ENCODE assay signal across 9 cellular contexts in genomic region chr9:114958021-114958846, GRCh38. TPM values are rescaled to one million over a fixed set of nuclear protein-coding genes. Genes with fewer than 3 reads are reported as not detected.
DNase-seq lines count a peak whose midpoint lies in the region; ATAC-seq and TF ChIP-seq lines count a peak whose summit lies in the region.
"Had no signal": no experiment of that assay in that cellular context is flagged by ENCODE, and none has a peak within 500 bp of the region (broad histone marks: within the 10 kb centered on the region; RNA-seq: fewer than 3 reads in every experiment).

No MANE protein-coding gene starts in this region.

- CTCF ChIA-PET in PC-9 (lab: Charles Lee) = no interaction called here
- CTCF ChIA-PET in OCI-LY7 (lab: Charles Lee; ENCODE audit: unreplicated experiment) = no interaction called here

- H3K4me3 ChIP-seq in ACC112 (ENCODE audit: low read depth, low read length) (peak overlapping the region; percentile 15), PC-9 (no peak overlapping the region), adrenal gland (no peak overlapping the region), Karpas-422 (ENCODE audit: low read length) (no peak overlapping the region), OCI-LY7 (ENCODE audit: low read depth, low read length, poor library complexity, severe bottlenecking) (no peak overlapping the region)

- 51 to 56% (median 55%) methylated on average over 12 of the region's 12 CpGs for WGBS in adrenal gland, 4 donors

- TF ChIP-seq POLR2A in adrenal gland (IDR thresholded peaks at IDR 0.05) = no peak

- H3K4me2 ChIP-seq in PC-9 = 0 out of 2 replicates have a peak overlapping the region, but pooled peaks have one; percentile 20
- H3K4me2 ChIP-seq in Karpas-422 (ENCODE audit: low read depth, low read length, poor library complexity, severe bottlenecking) = no peak overlapping the region
- H3K4me2 ChIP-seq in OCI-LY7 (ENCODE audit: low read length) = no peak overlapping the region

- no TSS peak for BruUV-seq in PC-9 (replicated peaks; lab: Mats Ljungman, UMichigan)
- no TSS peak for BruUV-seq in OCI-LY7 (replicated peaks; lab: Mats Ljungman, UMichigan)

- H3K27me3 ChIP-seq in ACC112 (ENCODE audit: insufficient read depth, low read length) (no peaks in the 10 kb centered on the region), PC-9 (ENCODE audit: insufficient read depth, low read depth) (peaks cover 7% of the 10 kb centered on the region; the same call in 1 of the 2 replicates), adrenal gland (no peaks in the 10 kb centered on the region), Karpas-422 (ENCODE audit: low read length) (peaks cover 9% of the 10 kb centered on the region; the same call in 1 of the 2 replicates)

- intact Hi-C loops in PC-9 (cut with micrococcal nuclease; ENCODE audit: unreplicated experiment) (no loop called here), adrenal gland (cut with DNase I) (no loop called here), posterior cingulate gyrus (cut with DNase I) (no loop called here), OCI-LY7 (cut with micrococcal nuclease; ENCODE audit: unreplicated experiment) (no loop called here)

- TF ChIP-seq CTCF in PC-9 (conservative IDR thresholded peaks at IDR 0.05) (no peak), adrenal gland (IDR thresholded peaks at IDR 0.05) (no peak), OCI-LY7 (conservative IDR thresholded peaks at IDR 0.05; ENCODE audit: low read length) (no peak)

- H3K9me2 ChIP-seq in PC-9 (ENCODE audit: insufficient read depth) (no peaks in the 10 kb centered on the region), Karpas-422 (replicated peaks; ENCODE audit: insufficient read depth, low read length) (no peaks in the 10 kb centered on the region), OCI-LY7 (ENCODE audit: insufficient read depth, low read length) (no peaks in the 10 kb centered on the region)

- POLR2A ChIA-PET in PC-9 (lab: Charles Lee; ENCODE audit: unreplicated experiment) = no interaction called here
- POLR2A ChIA-PET in OCI-LY7 (lab: Charles Lee) = no interaction called here

- H2AFZ ChIP-seq in ACC112 (ENCODE audit: low read length, unreplicated experiment) (peak overlapping the region; percentile 89), PC-9 (no peak overlapping the region), Karpas-422 (ENCODE audit: low read length) (no peak overlapping the region), OCI-LY7 (ENCODE audit: low read length) (no peak overlapping the region)

- DNase-seq in PC-9 (no peak), adrenal gland (peak; percentile 23 to 59 (median 41)), posterior cingulate gyrus (peak in 6 of 10 donors; percentile 8 to 71 (median 40)), NCI-H1694 treated with DMSO at 0.1 percent for 48 hours (lab: John Stamatoyannopoulos, UW) (no peak), Karpas-422 (no peak), OCI-LY7 (ENCODE audit: low spot score) (no peak)

- ATAC-seq in GM19328 (IDR thresholded peaks at IDR 0.05; ENCODE audit: unreplicated experiment) = no peak

- H3K79me2 ChIP-seq in ACC112 (ENCODE audit: control insufficient read depth, insufficient read depth, low read length, unreplicated experiment) = no peaks in the 10 kb centered on the region
- no peaks in the 10 kb centered on the region for H3K79me2 ChIP-seq in PC-9 (ENCODE audit: low read depth)
- no peaks in the 10 kb centered on the region for H3K79me2 ChIP-seq in Karpas-422 (ENCODE audit: low read length)
- no peaks in the 10 kb centered on the region for H3K79me2 ChIP-seq in OCI-LY7 (ENCODE audit: insufficient read depth, low read depth, low read length)

- H3K9ac ChIP-seq in Karpas-422 (ENCODE audit: low read length) = no peak overlapping the region

- H3K9me3 ChIP-seq in PC-9 (ENCODE audit: insufficient read depth, low read depth) (0 out of 2 replicates have a peak, but pooled peaks cover 14% of the 10 kb centered on the region), adrenal gland (replicated peaks in 1 of 3) (peaks cover 0 to 7% (median 0%) of the 10 kb centered on the region in 3 donors), Karpas-422 (ENCODE audit: low read length) (peaks cover 8% of the 10 kb centered on the region; the same call in 1 of the 2 replicates), OCI-LY7 (ENCODE audit: low read length) (no peaks in the 10 kb centered on the region)

- H3K36me3 ChIP-seq in ACC112 (ENCODE audit: insufficient read depth, low read length) (no peaks in the 10 kb centered on the region), PC-9 (ENCODE audit: low read depth) (no peaks in the 10 kb centered on the region), adrenal gland (replicated peaks in 1 of 2) (no peaks in the 10 kb centered on the region), Karpas-422 (ENCODE audit: insufficient read depth, low read length) (no peaks in the 10 kb centered on the region), OCI-LY7 (ENCODE audit: insufficient read depth, low read length) (no peaks in the 10 kb centered on the region)

- peak overlapping the region; percentile 69 for H3K27ac ChIP-seq in ACC112 (ENCODE audit: low read depth, low read length)
- no peak overlapping the region for H3K27ac ChIP-seq in PC-9
- peak overlapping the region in 3 of 5 donors; percentile 34 to 74 (median 44) for H3K27ac ChIP-seq in adrenal gland
- no peak overlapping the region for H3K27ac ChIP-seq in Karpas-422 (ENCODE audit: low read length)
- H3K27ac ChIP-seq in OCI-LY7 (ENCODE audit: low read depth, low read length, poor library complexity, severe bottlenecking) = no peak overlapping the region

- H3F3A ChIP-seq in PC-9 (ENCODE audit: insufficient read depth, low read depth) = no peaks in the 10 kb centered on the region

- peaks cover 29% of the 10 kb centered on the region for H3K4me1 ChIP-seq in ACC112 (ENCODE audit: control insufficient read depth, insufficient read depth, low read length, unreplicated experiment)
- H3K4me1 ChIP-seq in PC-9 (replicated peaks; ENCODE audit: insufficient read depth) = peaks cover 14% of the 10 kb centered on the region
- H3K4me1 ChIP-seq in adrenal gland (replicated peaks in 1 of 2) = peaks cover 0 to 6% of the 10 kb centered on the region in 2 donors
- H3K4me1 ChIP-seq in Karpas-422 (ENCODE audit: low read length) = peaks cover 8% of the 10 kb centered on the region
- peaks cover 22% of the 10 kb centered on the region for H3K4me1 ChIP-seq in OCI-LY7 (ENCODE audit: insufficient read depth, low read length, poor library complexity, severe bottlenecking)

- H4K20me1 ChIP-seq in PC-9 (ENCODE audit: insufficient read depth) = no peaks in the 10 kb centered on the region
- H4K20me1 ChIP-seq in Karpas-422 (ENCODE audit: insufficient read depth, low read depth, low read length) = no peaks in the 10 kb centered on the region
- H4K20me1 ChIP-seq in OCI-LY7 (ENCODE audit: insufficient read depth, low read length) = no peaks in the 10 kb centered on the region

RNA-seq across cellular contexts. Expression of gene TNFSF8, which starts 27.8 kb away (rescaled TPM):
- total RNA-seq in PC-9 (2021) (not detected in 2 replicates), adrenal gland (1 to 10 TPM in 7 of 8 donors, under 1 TPM in 1; 0.72 to 4.8 (median 2.5) TPM), OCI-LY7 (2022) (50.3 and 53.1 TPM in 2 replicates)
- 1 to 10 TPM in 1 of 3 donors, under 1 TPM in 2; 0.34 to 1.4 (median 0.64) TPM for polyA plus RNA-seq in adrenal gland
- 17.9 and 19.6 TPM in 2 replicates for total RNA-seq in Karpas-422 (2014; rRNA removed; shearing (Covaris generic); ENCODE audit: low replicate concordance)
- total RNA-seq in OCI-LY7 (2014; rRNA removed; shearing (Covaris generic)) = 27.7 and 28.4 TPM in 2 replicates
- polyA plus RNA-seq: BJ had no signal

Comparison
In these comparisons a context has a peak if more than half of its experiments do, and no peak if none do; other contexts are left out.
1. H3K27ac ChIP-seq: peak in ACC112 (single experiment) and adrenal gland (3 of 5); none in PC-9 (single experiment), Karpas-422 (single experiment) and OCI-LY7 (single experiment).
2. DNase-seq: peak in adrenal gland (7 of 7) and posterior cingulate gyrus (6 of 10); none in PC-9 (0 of 2), NCI-H1694 treated with DMSO at 0.1 percent for 48 hours (single experiment), Karpas-422 (single experiment) and OCI-LY7 (single experiment).